ENCODE assay signal across 8 cellular contexts in the genomic region with DNA sequence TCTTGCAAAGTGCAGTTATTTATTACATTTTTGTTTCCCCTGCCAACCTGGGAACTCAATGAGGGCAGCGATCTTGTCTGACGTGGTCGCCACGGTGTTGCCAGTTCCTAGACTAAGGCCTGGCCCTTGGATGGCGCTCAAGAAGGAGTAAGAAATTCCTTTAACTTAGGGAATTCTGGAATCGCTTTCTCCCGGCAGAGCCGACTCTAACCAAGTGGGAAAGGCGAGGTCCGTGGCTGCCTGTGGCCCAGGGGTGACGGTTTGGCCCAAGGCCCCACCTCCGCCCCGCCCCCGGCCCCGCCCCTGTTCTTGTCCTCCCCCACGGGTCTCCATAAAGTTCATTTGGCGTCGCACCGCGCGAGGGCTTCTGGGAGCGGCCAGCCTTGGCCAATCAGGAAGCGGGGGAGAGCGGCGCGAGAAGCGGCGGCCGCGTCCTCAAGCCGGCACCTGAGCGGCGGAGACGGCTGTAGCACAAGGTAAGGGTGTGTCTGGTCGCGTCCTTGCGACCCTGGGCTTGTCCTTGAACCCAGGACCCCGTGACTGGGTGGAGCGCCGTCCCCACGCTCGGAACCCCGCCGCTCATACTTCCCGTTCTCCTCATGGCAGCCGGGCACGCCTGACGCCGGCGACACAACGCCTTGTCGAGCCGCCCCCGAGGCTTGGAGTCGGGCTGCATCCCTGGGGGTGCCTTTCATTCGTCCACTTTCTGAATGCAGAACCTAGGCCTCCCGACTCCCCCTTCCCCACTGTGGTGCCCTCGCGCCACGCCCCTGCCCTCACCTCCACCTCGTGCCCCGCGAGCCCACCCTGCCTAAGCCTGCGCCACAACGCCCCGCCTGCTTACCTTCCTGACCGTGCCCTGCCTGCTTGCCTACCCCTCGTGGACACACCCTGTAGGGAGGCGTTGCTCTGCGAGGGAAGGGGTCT. TPM values are rescaled to one million over a fixed set of nuclear protein-coding genes. Genes with fewer than 3 reads are reported as not detected.
A peak's percentile ranks its signal among the peaks of the same experiment; 100 is the strongest.
DNase-seq lines count a peak whose midpoint lies in the region; FAIRE-seq and TF ChIP-seq lines count a peak whose summit lies in the region.

A gene (plus strand): TSS at position 394 of the 927 bp plus-strand sequence. CDS start 18,119 bp downstream, outside the sequence.

- peaks cover 16% of the 10 kb centered on the region for H3K4me1 Mint-ChIP-seq in nephron progenitor cell
- H3K4me1 Mint-ChIP-seq in stimulated activated naive CD8-positive, alpha-beta T cell treated with anti-CD3 and anti-CD28 coated beads, Interleukin-15, Interleukin-2, amounts not matched to agents 100 ng/mL and 50 ng/mL, for 24 hours (ENCODE audit: low read depth): peaks cover 13% of the 10 kb centered on the region

- TF ChIP-seq CTCF in fibroblast of the aortic adventitia (IDR thresholded peaks at IDR 0.05; ENCODE audit: insufficient read depth, low read length) (no peak), nephron progenitor cell (IDR thresholded peaks at IDR 0.05) (no peak)

- peak within 1 kb of the TSS; percentile 90 for H3K27ac Mint-ChIP-seq in nephron progenitor cell
- H3K27ac Mint-ChIP-seq in stimulated activated naive CD8-positive, alpha-beta T cell treated with anti-CD3 and anti-CD28 coated beads, Interleukin-15, Interleukin-2, amounts not matched to agents 100 ng/mL and 50 ng/mL, for 24 hours: peak within 1 kb of the TSS; percentile 86

- TF ChIP-seq POLR2A in H54 (IDR thresholded peaks at IDR 0.05; ENCODE audit: low read depth, low read length) (peak; percentile 84), Raji (IDR thresholded peaks at IDR 0.05; ENCODE audit: insufficient read depth, low read depth, low read length) (peak; percentile 90)

- FAIRE-seq in H54 (lab: Jason Lieb, UNC): no peak

- H3K27me3 Mint-ChIP-seq in nephron progenitor cell (ENCODE audit: low read depth, poor library complexity): peaks cover 3% of the 10 kb centered on the region
- H3K27me3 Mint-ChIP-seq in stimulated activated naive CD8-positive, alpha-beta T cell treated with anti-CD3 and anti-CD28 coated beads, Interleukin-15, Interleukin-2, amounts not matched to agents 100 ng/mL and 50 ng/mL, for 24 hours: no peaks in the 10 kb centered on the region

- peak; percentile 94 for DNase-seq in EH (ENCODE audit: low read depth)
- DNase-seq in H54 (ENCODE audit: insufficient read length, low spot score): peak; percentile 91
- peak; percentile 93 for DNase-seq in M059J (ENCODE audit: low read depth)
- DNase-seq in activated T-helper 9 cell treated with anti-CD3 and anti-CD28 coated beads, Interleukin-2, amount 50 U/mL, for 16 hours (ENCODE audit: low read depth): peak; percentile 86
- DNase-seq in fibroblast of the aortic adventitia (ENCODE audit: low read depth): peak; percentile 91
- DNase-seq in nephron progenitor cell: peak; percentile 82

- H3K4me3 ChIP-seq in fibroblast of the aortic adventitia (ENCODE audit: low read depth, low read length): peak within 1 kb of the TSS; percentile 98

- no peaks in the 10 kb centered on the region for H3K36me3 Mint-ChIP-seq in nephron progenitor cell (ENCODE audit: low read depth)
- H3K36me3 Mint-ChIP-seq in stimulated activated naive CD8-positive, alpha-beta T cell treated with anti-CD3 and anti-CD28 coated beads, Interleukin-15, Interleukin-2, amounts not matched to agents 100 ng/mL and 50 ng/mL, for 24 hours (ENCODE audit: low read depth): no peaks in the 10 kb centered on the region

- H3K4me3 Mint-ChIP-seq in nephron progenitor cell: no peak within 1 kb of the TSS
- H3K4me3 Mint-ChIP-seq in stimulated activated naive CD8-positive, alpha-beta T cell treated with anti-CD3 and anti-CD28 coated beads, Interleukin-15, Interleukin-2, amounts not matched to agents 100 ng/mL and 50 ng/mL, for 24 hours: no peak within 1 kb of the TSS

- H3K9me3 Mint-ChIP-seq in nephron progenitor cell: no peaks in the 10 kb centered on the region
- no peaks in the 10 kb centered on the region for H3K9me3 Mint-ChIP-seq in stimulated activated naive CD8-positive, alpha-beta T cell treated with anti-CD3 and anti-CD28 coated beads, Interleukin-15, Interleukin-2, amounts not matched to agents 100 ng/mL and 50 ng/mL, for 24 hours

RNA-seq across cellular contexts. Expression of the gene that starts here (rescaled TPM):
- 106 and 123 TPM in 2 replicates for total RNA-seq in M059J (2014; rRNA removed; shearing (Covaris generic))
- total RNA-seq in fibroblast of the aortic adventitia (ENCODE audit: low replicate concordance): 22.9 and 45.5 TPM in 2 replicates

Comparison
In these comparisons a context has a peak if more than half of its experiments do, and no peak if none do; other contexts are left out.
1. Peak in every context shown above with its lines: DNase-seq and H3K4me3 ChIP-seq.